Comparison of ENCODE assay signal across 8 cellular contexts in genomic region chr19:27793128-27793643, GRCh38.
DNase-seq lines count a peak whose midpoint lies in the region; ATAC-seq and TF ChIP-seq lines count a peak whose summit lies in the region.

No MANE protein-coding gene starts in this region.

- H3K27me3 ChIP-seq in body of pancreas (no peaks in the 10 kb centered on the region), iPS-20b (ENCODE audit: insufficient read depth, low read length) (no peaks in the 10 kb centered on the region)

- DNase-seq in SIG-M5 treated with dmso at 0.1 percent for 504 hours (lab: John Stamatoyannopoulos, UW; ENCODE audit: unreplicated experiment) = peak; percentile 84
- no peak for DNase-seq in SIG-M5 (lab: John Stamatoyannopoulos, UW)
- peak; percentile 40 for DNase-seq in NCI-H1417 treated with DMSO at 0.1 percent for 48 hours (lab: John Stamatoyannopoulos, UW)
- peak; percentile 27 to 86 (median 51) for DNase-seq in T-helper 1 cell
- peak; percentile 72 to 89 (median 83) for DNase-seq in body of pancreas
- peak; percentile 28 to 50 for DNase-seq in stimulated activated CD4-positive, alpha-beta T cell treated with anti-CD3 and anti-CD28 coated beads, Interleukin-15, amount 100 ng/mL, for 1 hour (ENCODE audit: low read depth in 1 of 2, low spot score in 1 of 2)

- peak overlapping the region; percentile 86 for H3K9ac ChIP-seq in iPS-20b (ENCODE audit: low read depth, low read length)

- TF ChIP-seq CTCF in body of pancreas (IDR thresholded peaks at IDR 0.05) = no peak

- H3K4me1 ChIP-seq in body of pancreas (peaks cover 19% of the 10 kb centered on the region), iPS-20b (ENCODE audit: insufficient read depth, low read length) (no peaks in the 10 kb centered on the region)

- H3K36me3 ChIP-seq in body of pancreas (replicated peaks in 1 of 2; ENCODE audit: insufficient read depth in 1 of 2, low read depth in 2 of 2) (no peaks in the 10 kb centered on the region), iPS-20b (ENCODE audit: insufficient read depth, low read depth, low read length) (peaks cover 5% of the 10 kb centered on the region; the same call in 1 of the 2 replicates)

- intact Hi-C loops in body of pancreas (cut with DNase I) = no loop called here

- H3K27ac ChIP-seq in body of pancreas (peak overlapping the region; percentile 69 to 89 (median 82)), iPS-20b (ENCODE audit: low read length) (no peak overlapping the region)

- no peak for TF ChIP-seq POLR2A in body of pancreas (IDR thresholded peaks at IDR 0.05)

- WGBS in body of pancreas, 2 donors = 0 to 3% methylated on average over 14 to 20 of the region's 20 CpGs

- H3K9me3 ChIP-seq in body of pancreas (no peaks in the 10 kb centered on the region), iPS-20b (ENCODE audit: insufficient read depth, low read depth, low read length) (peaks cover 46% of the 10 kb centered on the region)

- ATAC-seq in HG02852 (IDR thresholded peaks at IDR 0.05; ENCODE audit: unreplicated experiment) (peak; percentile 62), body of pancreas (peak; percentile 79)

- H3K4me3 ChIP-seq in body of pancreas (peak overlapping the region; percentile 35 to 42), iPS-20b (ENCODE audit: low read length) (peak overlapping the region; percentile 95)
